In the genomic region with DNA sequence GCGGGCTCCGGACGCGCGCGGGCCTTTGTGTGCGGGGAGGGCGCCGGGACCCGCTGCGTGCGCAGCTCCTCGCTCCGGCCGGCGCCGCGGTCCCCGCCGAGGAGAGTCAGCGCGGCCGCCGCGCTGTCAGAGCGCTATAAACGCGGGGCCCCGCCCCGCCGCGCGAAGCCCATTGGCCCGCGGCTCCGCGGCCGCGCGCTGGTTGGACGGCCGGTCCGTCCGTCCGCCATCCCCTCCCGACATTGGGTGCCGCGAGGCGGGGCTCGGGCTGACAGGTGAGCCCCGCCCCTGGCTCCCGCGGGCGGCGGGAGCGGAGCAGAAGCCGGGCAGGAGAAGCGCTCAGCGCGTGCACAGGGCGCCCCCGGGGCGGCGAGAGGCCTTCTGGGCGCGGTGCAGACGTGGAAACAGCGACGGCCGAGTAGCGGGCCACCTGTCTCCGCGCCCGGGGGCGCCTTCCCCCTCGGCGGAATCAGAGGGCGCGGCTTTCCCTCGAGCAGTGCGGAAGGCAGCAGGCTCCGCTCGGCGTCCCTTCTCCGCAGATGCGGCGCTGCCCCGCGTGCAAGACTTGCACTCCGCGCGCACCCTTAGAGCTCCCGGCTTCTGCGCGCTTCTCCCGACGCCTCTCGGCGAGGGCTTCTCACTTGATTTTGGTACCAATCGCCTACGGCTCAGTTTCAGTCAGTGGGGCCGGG, we compare ENCODE assay signal across 1 cellular context.
A peak's percentile ranks its signal among the peaks of the same experiment; 100 is the strongest.
TF ChIP-seq lines count a peak whose summit lies in the region.

A gene with protein sequence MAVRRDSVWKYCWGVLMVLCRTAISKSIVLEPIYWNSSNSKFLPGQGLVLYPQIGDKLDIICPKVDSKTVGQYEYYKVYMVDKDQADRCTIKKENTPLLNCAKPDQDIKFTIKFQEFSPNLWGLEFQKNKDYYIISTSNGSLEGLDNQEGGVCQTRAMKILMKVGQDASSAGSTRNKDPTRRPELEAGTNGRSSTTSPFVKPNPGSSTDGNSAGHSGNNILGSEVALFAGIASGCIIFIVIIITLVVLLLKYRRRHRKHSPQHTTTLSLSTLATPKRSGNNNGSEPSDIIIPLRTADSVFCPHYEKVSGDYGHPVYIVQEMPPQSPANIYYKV (minus strand): TSS at position 111 of the 692 bp plus-strand sequence. CDS start 698 bp downstream, outside the sequence.

TF ChIP-seq in HepG2, 621 proteins besides CTCF, POLR2A, EP300 and RAD21 (continued from another document and continues in another):
- TF ChIP-seq, protein P1, sequence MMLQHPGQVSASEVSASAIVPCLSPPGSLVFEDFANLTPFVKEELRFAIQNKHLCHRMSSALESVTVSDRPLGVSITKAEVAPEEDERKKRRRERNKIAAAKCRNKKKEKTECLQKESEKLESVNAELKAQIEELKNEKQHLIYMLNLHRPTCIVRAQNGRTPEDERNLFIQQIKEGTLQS (CRISPR knock-in tag; IDR thresholded peaks at IDR 0.05), result no peak
- TF ChIP-seq, protein P2, sequence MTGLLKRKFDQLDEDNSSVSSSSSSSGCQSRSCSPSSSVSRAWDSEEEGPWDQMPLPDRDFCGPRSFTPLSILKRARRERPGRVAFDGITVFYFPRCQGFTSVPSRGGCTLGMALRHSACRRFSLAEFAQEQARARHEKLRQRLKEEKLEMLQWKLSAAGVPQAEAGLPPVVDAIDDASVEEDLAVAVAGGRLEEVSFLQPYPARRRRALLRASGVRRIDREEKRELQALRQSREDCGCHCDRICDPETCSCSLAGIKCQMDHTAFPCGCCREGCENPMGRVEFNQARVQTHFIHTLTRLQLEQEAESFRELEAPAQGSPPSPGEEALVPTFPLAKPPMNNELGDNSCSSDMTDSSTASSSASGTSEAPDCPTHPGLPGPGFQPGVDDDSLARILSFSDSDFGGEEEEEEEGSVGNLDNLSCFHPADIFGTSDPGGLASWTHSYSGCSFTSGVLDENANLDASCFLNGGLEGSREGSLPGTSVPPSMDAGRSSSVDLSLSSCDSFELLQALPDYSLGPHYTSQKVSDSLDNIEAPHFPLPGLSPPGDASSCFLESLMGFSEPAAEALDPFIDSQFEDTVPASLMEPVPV (CRISPR knock-in tag; IDR thresholded peaks at IDR 0.05), result peak; percentile 36; the same call in 1 of the 2 replicates
- TF ChIP-seq HDAC2 (CRISPR knock-in tag; IDR thresholded peaks at IDR 0.05) (0 out of 2 replicates have a peak, but pooled peaks have one; percentile 20), ZNF570 (CRISPR knock-in tag; IDR thresholded peaks at IDR 0.05; ENCODE audit: borderline replicate concordance) (no peak), NCOA2 (CRISPR knock-in tag; IDR thresholded peaks at IDR 0.05) (no peak), KLF15 (CRISPR knock-in tag; IDR thresholded peaks at IDR 0.05; ENCODE audit: borderline replicate concordance) (peak; percentile 85; the same call in 1 of the 2 replicates), ZNF225 (CRISPR knock-in tag; IDR thresholded peaks at IDR 0.05) (no peak), MEF2D (CRISPR knock-in tag; IDR thresholded peaks at IDR 0.05) (no peak), HMG20A (CRISPR knock-in tag; IDR thresholded peaks at IDR 0.05; ENCODE audit: borderline replicate concordance) (no peak), ZNF143 (CRISPR knock-in tag; IDR thresholded peaks at IDR 0.05) (no peak; the same call in 1 of the 2 replicates), MYC (CRISPR knock-in tag; IDR thresholded peaks at IDR 0.05; ENCODE audit: borderline replicate concordance) (no peak), DNMT3B (CRISPR knock-in tag; conservative IDR thresholded peaks at IDR 0.05) (no peak), HOXA3 (CRISPR knock-in tag; IDR thresholded peaks at IDR 0.05) (peak; percentile 41), ZNF432 (CRISPR knock-in tag; IDR thresholded peaks at IDR 0.05; ENCODE audit: borderline replicate concordance) (no peak), ZNF44 (CRISPR knock-in tag; IDR thresholded peaks at IDR 0.05) (no peak), ZZZ3 (CRISPR knock-in tag; IDR thresholded peaks at IDR 0.05; ENCODE audit: borderline replicate concordance) (0 out of 2 replicates have a peak, but pooled peaks have one; percentile 40), GATAD1 (CRISPR knock-in tag; IDR thresholded peaks at IDR 0.05) (no peak), ATAD3A (CRISPR knock-in tag; IDR thresholded peaks at IDR 0.05) (no peak), IKZF4 (CRISPR knock-in tag; IDR thresholded peaks at IDR 0.05; ENCODE audit: borderline replicate concordance, low read depth, not compliant biosample characterization) (no peak), HNRNPLL (IDR thresholded peaks at IDR 0.05; ENCODE audit: low read depth, low read length, poor library complexity, severe bottlenecking) (peak; percentile 85), YEATS4 (CRISPR knock-in tag; IDR thresholded peaks at IDR 0.05; ENCODE audit: borderline replicate concordance) (peak; percentile 71)
- TF ChIP-seq, protein P3, sequence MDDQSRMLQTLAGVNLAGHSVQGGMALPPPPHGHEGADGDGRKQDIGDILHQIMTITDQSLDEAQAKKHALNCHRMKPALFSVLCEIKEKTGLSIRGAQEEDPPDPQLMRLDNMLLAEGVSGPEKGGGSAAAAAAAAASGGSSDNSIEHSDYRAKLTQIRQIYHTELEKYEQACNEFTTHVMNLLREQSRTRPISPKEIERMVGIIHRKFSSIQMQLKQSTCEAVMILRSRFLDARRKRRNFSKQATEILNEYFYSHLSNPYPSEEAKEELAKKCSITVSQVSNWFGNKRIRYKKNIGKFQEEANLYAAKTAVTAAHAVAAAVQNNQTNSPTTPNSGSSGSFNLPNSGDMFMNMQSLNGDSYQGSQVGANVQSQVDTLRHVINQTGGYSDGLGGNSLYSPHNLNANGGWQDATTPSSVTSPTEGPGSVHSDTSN (CRISPR knock-in tag; IDR thresholded peaks at IDR 0.05; ENCODE audit: borderline replicate concordance), result no peak; the same call in 1 of the 2 replicates
- TF ChIP-seq, protein P4, sequence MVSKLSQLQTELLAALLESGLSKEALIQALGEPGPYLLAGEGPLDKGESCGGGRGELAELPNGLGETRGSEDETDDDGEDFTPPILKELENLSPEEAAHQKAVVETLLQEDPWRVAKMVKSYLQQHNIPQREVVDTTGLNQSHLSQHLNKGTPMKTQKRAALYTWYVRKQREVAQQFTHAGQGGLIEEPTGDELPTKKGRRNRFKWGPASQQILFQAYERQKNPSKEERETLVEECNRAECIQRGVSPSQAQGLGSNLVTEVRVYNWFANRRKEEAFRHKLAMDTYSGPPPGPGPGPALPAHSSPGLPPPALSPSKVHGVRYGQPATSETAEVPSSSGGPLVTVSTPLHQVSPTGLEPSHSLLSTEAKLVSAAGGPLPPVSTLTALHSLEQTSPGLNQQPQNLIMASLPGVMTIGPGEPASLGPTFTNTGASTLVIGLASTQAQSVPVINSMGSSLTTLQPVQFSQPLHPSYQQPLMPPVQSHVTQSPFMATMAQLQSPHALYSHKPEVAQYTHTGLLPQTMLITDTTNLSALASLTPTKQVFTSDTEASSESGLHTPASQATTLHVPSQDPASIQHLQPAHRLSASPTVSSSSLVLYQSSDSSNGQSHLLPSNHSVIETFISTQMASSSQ (IDR thresholded peaks at IDR 0.05; ENCODE audit: low read depth), result no peak
- TF ChIP-seq, protein P4 (CRISPR knock-in tag; IDR thresholded peaks at IDR 0.05; ENCODE audit: borderline replicate concordance), result peak; percentile 42; the same call in 1 of the 2 replicates
- TF ChIP-seq, protein P5, sequence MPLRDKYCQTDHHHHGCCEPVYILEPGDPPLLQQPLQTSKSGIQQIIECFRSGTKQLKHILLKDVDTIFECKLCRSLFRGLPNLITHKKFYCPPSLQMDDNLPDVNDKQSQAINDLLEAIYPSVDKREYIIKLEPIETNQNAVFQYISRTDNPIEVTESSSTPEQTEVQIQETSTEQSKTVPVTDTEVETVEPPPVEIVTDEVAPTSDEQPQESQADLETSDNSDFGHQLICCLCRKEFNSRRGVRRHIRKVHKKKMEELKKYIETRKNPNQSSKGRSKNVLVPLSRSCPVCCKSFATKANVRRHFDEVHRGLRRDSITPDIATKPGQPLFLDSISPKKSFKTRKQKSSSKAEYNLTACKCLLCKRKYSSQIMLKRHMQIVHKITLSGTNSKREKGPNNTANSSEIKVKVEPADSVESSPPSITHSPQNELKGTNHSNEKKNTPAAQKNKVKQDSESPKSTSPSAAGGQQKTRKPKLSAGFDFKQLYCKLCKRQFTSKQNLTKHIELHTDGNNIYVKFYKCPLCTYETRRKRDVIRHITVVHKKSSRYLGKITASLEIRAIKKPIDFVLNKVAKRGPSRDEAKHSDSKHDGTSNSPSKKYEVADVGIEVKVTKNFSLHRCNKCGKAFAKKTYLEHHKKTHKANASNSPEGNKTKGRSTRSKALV (CRISPR knock-in tag; IDR thresholded peaks at IDR 0.05), result peak; percentile 59; the same call in 1 of the 2 replicates
- TF ChIP-seq, protein P6, sequence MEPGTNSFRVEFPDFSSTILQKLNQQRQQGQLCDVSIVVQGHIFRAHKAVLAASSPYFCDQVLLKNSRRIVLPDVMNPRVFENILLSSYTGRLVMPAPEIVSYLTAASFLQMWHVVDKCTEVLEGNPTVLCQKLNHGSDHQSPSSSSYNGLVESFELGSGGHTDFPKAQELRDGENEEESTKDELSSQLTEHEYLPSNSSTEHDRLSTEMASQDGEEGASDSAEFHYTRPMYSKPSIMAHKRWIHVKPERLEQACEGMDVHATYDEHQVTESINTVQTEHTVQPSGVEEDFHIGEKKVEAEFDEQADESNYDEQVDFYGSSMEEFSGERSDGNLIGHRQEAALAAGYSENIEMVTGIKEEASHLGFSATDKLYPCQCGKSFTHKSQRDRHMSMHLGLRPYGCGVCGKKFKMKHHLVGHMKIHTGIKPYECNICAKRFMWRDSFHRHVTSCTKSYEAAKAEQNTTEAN (CRISPR knock-in tag; conservative IDR thresholded peaks at IDR 0.05), result peak; percentile 83
- TF ChIP-seq, protein P7, sequence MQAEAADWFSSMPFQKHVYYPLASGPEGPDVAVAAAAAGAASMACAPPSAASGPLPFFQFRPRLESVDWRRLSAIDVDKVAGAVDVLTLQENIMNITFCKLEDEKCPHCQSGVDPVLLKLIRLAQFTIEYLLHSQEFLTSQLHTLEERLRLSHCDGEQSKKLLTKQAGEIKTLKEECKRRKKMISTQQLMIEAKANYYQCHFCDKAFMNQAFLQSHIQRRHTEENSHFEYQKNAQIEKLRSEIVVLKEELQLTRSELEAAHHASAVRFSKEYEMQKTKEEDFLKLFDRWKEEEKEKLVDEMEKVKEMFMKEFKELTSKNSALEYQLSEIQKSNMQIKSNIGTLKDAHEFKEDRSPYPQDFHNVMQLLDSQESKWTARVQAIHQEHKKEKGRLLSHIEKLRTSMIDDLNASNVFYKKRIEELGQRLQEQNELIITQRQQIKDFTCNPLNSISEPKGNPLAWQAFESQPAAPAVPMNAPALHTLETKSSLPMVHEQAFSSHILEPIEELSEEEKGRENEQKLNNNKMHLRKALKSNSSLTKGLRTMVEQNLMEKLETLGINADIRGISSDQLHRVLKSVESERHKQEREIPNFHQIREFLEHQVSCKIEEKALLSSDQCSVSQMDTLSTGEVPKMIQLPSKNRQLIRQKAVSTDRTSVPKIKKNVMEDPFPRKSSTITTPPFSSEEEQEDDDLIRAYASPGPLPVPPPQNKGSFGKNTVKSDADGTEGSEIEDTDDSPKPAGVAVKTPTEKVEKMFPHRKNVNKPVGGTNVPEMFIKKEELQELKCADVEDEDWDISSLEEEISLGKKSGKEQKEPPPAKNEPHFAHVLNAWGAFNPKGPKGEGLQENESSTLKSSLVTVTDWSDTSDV (CRISPR knock-in tag; IDR thresholded peaks at IDR 0.05), result 0 out of 2 replicates have a peak, but pooled peaks have one; percentile 26
- TF ChIP-seq, protein P8, sequence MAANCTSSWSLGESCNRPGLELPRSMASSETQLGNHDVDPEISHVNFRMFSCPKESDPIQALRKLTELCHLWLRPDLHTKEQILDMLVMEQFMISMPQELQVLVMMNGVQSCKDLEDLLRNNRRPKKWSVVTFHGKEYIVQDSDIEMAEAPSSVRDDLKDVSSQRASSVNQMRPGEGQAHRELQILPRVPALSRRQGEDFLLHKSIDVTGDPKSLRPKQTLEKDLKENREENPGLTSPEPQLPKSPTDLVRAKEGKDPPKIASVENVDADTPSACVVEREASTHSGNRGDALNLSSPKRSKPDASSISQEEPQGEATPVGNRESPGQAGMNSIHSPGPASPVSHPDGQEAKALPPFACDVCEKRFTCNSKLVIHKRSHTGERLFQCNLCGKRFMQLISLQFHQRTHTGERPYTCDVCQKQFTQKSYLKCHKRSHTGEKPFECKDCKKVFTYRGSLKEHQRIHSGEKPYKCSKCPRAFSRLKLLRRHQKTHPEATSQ (CRISPR knock-in tag; IDR thresholded peaks at IDR 0.05; ENCODE audit: borderline replicate concordance), result 0 out of 2 replicates have a peak, but pooled peaks have one; percentile 3
- TF ChIP-seq, protein P9, sequence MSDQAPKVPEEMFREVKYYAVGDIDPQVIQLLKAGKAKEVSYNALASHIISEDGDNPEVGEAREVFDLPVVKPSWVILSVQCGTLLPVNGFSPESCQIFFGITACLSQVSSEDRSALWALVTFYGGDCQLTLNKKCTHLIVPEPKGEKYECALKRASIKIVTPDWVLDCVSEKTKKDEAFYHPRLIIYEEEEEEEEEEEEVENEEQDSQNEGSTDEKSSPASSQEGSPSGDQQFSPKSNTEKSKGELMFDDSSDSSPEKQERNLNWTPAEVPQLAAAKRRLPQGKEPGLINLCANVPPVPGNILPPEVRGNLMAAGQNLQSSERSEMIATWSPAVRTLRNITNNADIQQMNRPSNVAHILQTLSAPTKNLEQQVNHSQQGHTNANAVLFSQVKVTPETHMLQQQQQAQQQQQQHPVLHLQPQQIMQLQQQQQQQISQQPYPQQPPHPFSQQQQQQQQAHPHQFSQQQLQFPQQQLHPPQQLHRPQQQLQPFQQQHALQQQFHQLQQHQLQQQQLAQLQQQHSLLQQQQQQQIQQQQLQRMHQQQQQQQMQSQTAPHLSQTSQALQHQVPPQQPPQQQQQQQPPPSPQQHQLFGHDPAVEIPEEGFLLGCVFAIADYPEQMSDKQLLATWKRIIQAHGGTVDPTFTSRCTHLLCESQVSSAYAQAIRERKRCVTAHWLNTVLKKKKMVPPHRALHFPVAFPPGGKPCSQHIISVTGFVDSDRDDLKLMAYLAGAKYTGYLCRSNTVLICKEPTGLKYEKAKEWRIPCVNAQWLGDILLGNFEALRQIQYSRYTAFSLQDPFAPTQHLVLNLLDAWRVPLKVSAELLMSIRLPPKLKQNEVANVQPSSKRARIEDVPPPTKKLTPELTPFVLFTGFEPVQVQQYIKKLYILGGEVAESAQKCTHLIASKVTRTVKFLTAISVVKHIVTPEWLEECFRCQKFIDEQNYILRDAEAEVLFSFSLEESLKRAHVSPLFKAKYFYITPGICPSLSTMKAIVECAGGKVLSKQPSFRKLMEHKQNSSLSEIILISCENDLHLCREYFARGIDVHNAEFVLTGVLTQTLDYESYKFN (CRISPR knock-in tag; conservative IDR thresholded peaks at IDR 0.05), result 0 out of 2 replicates have a peak, but pooled peaks have one; percentile 16
